Comparison of ENCODE assay signal across 8 cellular contexts in the genomic region with DNA sequence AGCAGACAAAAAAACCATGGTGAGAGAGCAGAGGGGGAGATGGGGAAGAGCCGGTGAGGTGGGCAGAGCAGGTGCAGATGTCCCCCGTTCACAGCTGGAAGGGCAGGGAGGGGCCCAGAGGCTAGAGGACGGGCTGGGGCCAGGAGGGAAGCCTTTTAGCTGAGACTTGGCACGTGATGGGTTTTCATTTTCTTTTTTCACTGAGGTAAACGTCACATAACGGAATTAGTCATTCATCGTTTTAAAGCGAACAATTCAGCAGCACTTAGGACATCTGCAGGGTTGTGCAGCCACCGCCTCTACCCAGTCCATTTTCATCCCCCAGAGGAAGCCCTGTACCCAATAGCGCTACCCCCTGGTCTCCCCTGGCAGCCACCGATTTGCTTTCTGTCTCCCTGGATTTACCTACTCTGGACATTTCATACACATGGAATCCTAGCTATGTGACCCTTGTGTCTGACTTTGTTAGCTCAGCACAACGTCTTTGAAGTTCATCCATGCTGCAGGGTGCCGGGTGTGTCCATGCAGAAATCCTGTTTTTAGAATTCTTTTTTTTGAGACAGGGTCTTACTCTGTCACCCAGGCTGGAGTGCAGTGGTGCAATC. TPM values are rescaled to one million over a fixed set of nuclear protein-coding genes. Genes with fewer than 3 reads are reported as not detected.
A peak's percentile ranks its signal among the peaks of the same experiment; 100 is the strongest.
DNase-seq lines count a peak whose midpoint lies in the region; ATAC-seq and TF ChIP-seq lines count a peak whose summit lies in the region.

No MANE protein-coding gene starts in this region.

- BruUV-seq in Caco-2 (replicated peaks; lab: Mats Ljungman, UMichigan), result no TSS peak
- BruUV-seq in IMR-90 (replicated peaks; lab: Mats Ljungman, UMichigan), result no TSS peak

- no peaks in the 10 kb centered on the region for H4K20me1 ChIP-seq in IMR-90 (ENCODE audit: insufficient read depth, low read length)

- CTCF ChIA-PET in Caco-2 (lab: Charles Lee) (interaction anchor here (0.6 to 1.7 kb wide), 19 partner anchors 10 to 264 kb away, joined by 3 to 44 read pairs (median 5); a partner anchor contains a TSS), IMR-90 (lab: Yijun Ruan, JAX) (interaction anchor here (1.0 to 2.3 kb wide), 5 partner anchors 13 to 313 kb away, joined by 3 to 8 read pairs (median 5); a partner anchor contains a TSS)

- no peaks in the 10 kb centered on the region for H3K36me3 Mint-ChIP-seq in Caco-2 (ENCODE audit: insufficient read depth, unreplicated experiment)

- H2BK20ac ChIP-seq in IMR-90 (ENCODE audit: low read depth, low read length), result no peak overlapping the region

- TF ChIP-seq CTCF in Caco-2 (IDR thresholded peaks at IDR 0.05; ENCODE audit: insufficient read depth in 1 of 2, low read depth in 1 of 2, low read length in 1 of 2, severe bottlenecking in 1 of 2, unreplicated experiment in 1 of 2) (peak; percentile 28 to 71), IMR-90 (conservative IDR thresholded peaks at IDR 0.05; ENCODE audit: low read depth, low read length) (no peak), coronary artery (IDR thresholded peaks at IDR 0.05) (no peak)

- H3K36me3 ChIP-seq in Caco-2 (ENCODE audit: control insufficient read depth, insufficient read depth, low read length), result no peaks in the 10 kb centered on the region
- H3K36me3 ChIP-seq in IMR-90 (ENCODE audit: control insufficient read depth, insufficient read depth, low read length), result no peaks in the 10 kb centered on the region

- no peak overlapping the region for H2BK15ac ChIP-seq in IMR-90 (ENCODE audit: low read depth, low read length)

- DNase-seq in Caco-2, result peak; percentile 84 to 88
- DNase-seq in IMR-90, result peak; percentile 50
- DNase-seq in dermis blood vessel endothelial cell, result peak; percentile 20
- DNase-seq in coronary artery (ENCODE audit: low spot score), result no peak
- no peak for DNase-seq in stimulated activated CD4-positive, alpha-beta T cell treated with anti-CD3 and anti-CD28 coated beads, Interleukin-2, amount 100 ng/mL, for 48 hours
- no peak for DNase-seq in KG1 (lab: John Stamatoyannopoulos, UW)
- no peak for DNase-seq in NCI-H1694 (lab: John Stamatoyannopoulos, UW)

- no peak overlapping the region for H3K14ac ChIP-seq in IMR-90 (replicated peaks; ENCODE audit: low read depth, low read length)

- no peaks in the 10 kb centered on the region for H3K9me1 ChIP-seq in IMR-90 (ENCODE audit: insufficient read depth, low read length)

- no peaks in the 10 kb centered on the region for H3K27me3 ChIP-seq in Caco-2 (replicated peaks; ENCODE audit: control insufficient read depth, insufficient read depth, low read length)
- H3K27me3 ChIP-seq in IMR-90 (ENCODE audit: control insufficient read depth, insufficient read depth, low read length), result peaks cover 14% of the 10 kb centered on the region; the same call in 1 of the 2 replicates

- no peak overlapping the region for H2BK120ac ChIP-seq in IMR-90 (ENCODE audit: low read depth, low read length)

- H3K27ac Mint-ChIP-seq in Caco-2 (ENCODE audit: unreplicated experiment), result peak overlapping the region; percentile 48

- H3K4me1 ChIP-seq in Caco-2 (peaks cover 21% of the 10 kb centered on the region), IMR-90 (ENCODE audit: control insufficient read depth, insufficient read depth, low read length) (no peaks in the 10 kb centered on the region)

- no peak overlapping the region for H4K91ac ChIP-seq in IMR-90 (ENCODE audit: insufficient read depth, low read depth, low read length)

- no peak for TF ChIP-seq RAD21 in IMR-90 (IDR thresholded peaks at IDR 0.05; ENCODE audit: low read length)

- H3K27me3 Mint-ChIP-seq in Caco-2 (ENCODE audit: insufficient read depth, unreplicated experiment), result no peaks in the 10 kb centered on the region

- H3K4me3 ChIP-seq in Caco-2 (ENCODE audit: low read depth, low read length) (no peak overlapping the region), IMR-90 (ENCODE audit: insufficient read depth, low read depth, low read length) (no peak overlapping the region), coronary artery (no peak overlapping the region)

- no peak overlapping the region for H3K4me2 ChIP-seq in IMR-90 (ENCODE audit: low read depth, low read length)

- peak overlapping the region; percentile 77 for H2AFZ ChIP-seq in IMR-90 (replicated peaks; ENCODE audit: low read length, poor library complexity)

- peak; percentile 71 for ATAC-seq in GM19452 (IDR thresholded peaks at IDR 0.05; ENCODE audit: unreplicated experiment)
- peak; percentile 32; the same call in 1 of the 2 replicates for ATAC-seq in IMR-90 (ENCODE audit: low read depth)

- no peak overlapping the region for H3K56ac ChIP-seq in IMR-90 (ENCODE audit: extremely low read depth, insufficient read depth, low read length)

- H3K4ac ChIP-seq in IMR-90 (ENCODE audit: low read depth, low read length), result no peak overlapping the region

- intact Hi-C loops in Caco-2 (cut with micrococcal nuclease; ENCODE audit: unreplicated experiment) (loop anchor here (1.0 to 2.0 kb wide), 3 partner anchors 45 to 103 kb away; a partner anchor contains a TSS), IMR-90 (cut with micrococcal nuclease) (no loop called here)

- H3K4me3 Mint-ChIP-seq in Caco-2 (ENCODE audit: unreplicated experiment), result peak overlapping the region; percentile 28

- no peak overlapping the region for H2AK9ac ChIP-seq in IMR-90 (replicated peaks; ENCODE audit: low read depth, low read length, poor library complexity)

- H4K8ac ChIP-seq in IMR-90 (ENCODE audit: low read depth in 2 of 2, low read length in 2 of 2), result no peak overlapping the region

- no peak overlapping the region for H2AK5ac ChIP-seq in IMR-90 (ENCODE audit: low read depth, low read length)

- H2BK5ac ChIP-seq in IMR-90 (ENCODE audit: low read depth, low read length, poor library complexity, severe bottlenecking), result no peak overlapping the region

- H3K9ac ChIP-seq in IMR-90 (ENCODE audit: low read depth, low read length), result no peak overlapping the region

- TF ChIP-seq POLR2A in IMR-90 (IDR thresholded peaks at IDR 0.05; ENCODE audit: low read depth, low read length), result no peak

- H3K9me3 ChIP-seq in Caco-2, result no peaks in the 10 kb centered on the region
- H3K9me3 ChIP-seq in IMR-90 (ENCODE audit: control insufficient read depth, insufficient read depth, low read length), result no peaks in the 10 kb centered on the region

- H3K18ac ChIP-seq in IMR-90 (ENCODE audit: low read depth, low read length), result no peak overlapping the region

- WGBS in IMR-90 (ENCODE audit: extremely low coverage in 2 of 2, insufficient read length in 1 of 2), 2 experiments, result 12% methylated on average over 9 of the region's 13 CpGs; no CpG with 5 or more reads in 1 of the 2 experiments

- H3K79me1 ChIP-seq in IMR-90 (ENCODE audit: low read depth in 1 of 2, low read length in 2 of 2), result no peaks in the 10 kb centered on the region

- dilution Hi-C loops in IMR-90 (cut with HindIII; ENCODE audit: low sequenced_read_pairs, unreplicated experiment), result no loop called here

- POLR2A ChIA-PET in Caco-2 (lab: Charles Lee), result interaction anchor here (0.6 to 2.2 kb wide), 7 partner anchors 48 to 127 kb away, joined by 3 to 18 read pairs (median 4); a partner anchor contains a TSS
- POLR2A ChIA-PET in IMR-90 (lab: Charles Lee; ENCODE audit: unreplicated experiment), result no interaction called here

- H3K23ac ChIP-seq in IMR-90 (ENCODE audit: low read depth, low read length), result no peak overlapping the region

- peaks cover 7% of the 10 kb centered on the region for H3K4me1 Mint-ChIP-seq in Caco-2 (ENCODE audit: low read depth, unreplicated experiment)

- in situ Hi-C loops in IMR-90 (cut with MboI; ENCODE audit: low sequenced_read_pairs), result loop anchor here (5.0 kb wide), 1 partner anchor 93 kb away; a partner anchor contains a TSS

- no peak overlapping the region for H3K27ac ChIP-seq in IMR-90 (ENCODE audit: insufficient read depth, low read length)
- H3K27ac ChIP-seq in coronary artery, result no peak overlapping the region

- no peak overlapping the region for H4K5ac ChIP-seq in IMR-90 (ENCODE audit: low read depth, low read length)

- H3K9me3 Mint-ChIP-seq in Caco-2 (ENCODE audit: unreplicated experiment), result peaks cover 19% of the 10 kb centered on the region

TF ChIP-seq in IMR-90, 13 proteins besides CTCF, POLR2A, EP300 and RAD21 (continues in another document):
- TF ChIP-seq BHLHE40 (IDR thresholded peaks at IDR 0.05; ENCODE audit: low read depth, low read length) (peak; percentile 64), MAFK (IDR thresholded peaks at IDR 0.05; ENCODE audit: low read depth, low read length) (no peak), FOS (IDR thresholded peaks at IDR 0.05; ENCODE audit: low read depth, low read length) (no peak)

RNA-seq across cellular contexts. Expression of a gene that starts 16.0 kb away (rescaled TPM):
- 42.9 and 46.3 TPM in 2 replicates for total RNA-seq in Caco-2 (2022)
- total RNA-seq in IMR-90 (2012; rRNA removed), result 11.3 and 12.2 TPM in 2 replicates
- polyA plus RNA-seq in IMR-90 (2012; rRNA removed), result 90.9 and 103 TPM in 2 replicates
- polyA plus RNA-seq in IMR-90 (2012; cell fraction: cytosol; rRNA removed), result 111 and 157 TPM in 2 replicates
- 32.4 and 52.8 TPM in 2 replicates for polyA plus RNA-seq in IMR-90 (2012; cell fraction: nucleus; rRNA removed; ENCODE audit: low replicate concordance)
- 63.0 and 77.3 TPM in 2 replicates for total RNA-seq in dermis blood vessel endothelial cell

RNA-seq across cellular contexts. Expression of a gene that starts 16.4 kb away (rescaled TPM):
- 1.4 and 1.5 TPM in 2 replicates for total RNA-seq in Caco-2 (2022)
- total RNA-seq in IMR-90 (2012; rRNA removed), result 0.28 TPM in 1 of 2 replicates, not detected in the other
- 0.49 and 0.53 TPM in 2 replicates for polyA plus RNA-seq in IMR-90 (2012; rRNA removed)
- 0.08 and 0.90 TPM in 2 replicates for polyA plus RNA-seq in IMR-90 (2012; cell fraction: cytosol; rRNA removed)
- 0.50 and 0.85 TPM in 2 replicates for polyA plus RNA-seq in IMR-90 (2012; cell fraction: nucleus; rRNA removed; ENCODE audit: low replicate concordance)
- 0.05 and 0.17 TPM in 2 replicates for total RNA-seq in dermis blood vessel endothelial cell

RNA-seq across cellular contexts. Expression of a gene that starts 27.6 kb away (rescaled TPM):
- 0.91 and 1.6 TPM in 2 replicates for total RNA-seq in Caco-2 (2022)
- not detected in 2 replicates for total RNA-seq in IMR-90 (2012; rRNA removed)
- polyA plus RNA-seq in IMR-90 (2012; rRNA removed), result not detected in 2 replicates
- 0.01 TPM in 1 of 2 replicates, not detected in the other for polyA plus RNA-seq in IMR-90 (2012; cell fraction: cytosol; rRNA removed)
- polyA plus RNA-seq in IMR-90 (2012; cell fraction: nucleus; rRNA removed; ENCODE audit: low replicate concordance), result 0.01 TPM in 1 of 2 replicates, not detected in the other
- 0.05 TPM in 1 of 2 replicates, not detected in the other for total RNA-seq in dermis blood vessel endothelial cell

RNA-seq across cellular contexts. Expression of a gene that starts 41.5 kb away (rescaled TPM):
- total RNA-seq in Caco-2 (2022), result 0.50 and 0.51 TPM in 2 replicates
- total RNA-seq in IMR-90 (2012; rRNA removed), result not detected in 2 replicates
- not detected in 2 replicates for polyA plus RNA-seq in IMR-90 (2012; rRNA removed)
- polyA plus RNA-seq in IMR-90 (2012; cell fraction: cytosol; rRNA removed), result not detected in 2 replicates
- not detected in 2 replicates for polyA plus RNA-seq in IMR-90 (2012; cell fraction: nucleus; rRNA removed; ENCODE audit: low replicate concordance)
- total RNA-seq in dermis blood vessel endothelial cell, result not detected in 2 replicates

RNA-seq across cellular contexts. Expression of a gene that starts 50.7 kb away (rescaled TPM):
- total RNA-seq in Caco-2 (2022) (27.7 and 27.9 TPM in 2 replicates), IMR-90 (2012; rRNA removed) (12.2 and 15.3 TPM in 2 replicates), dermis blood vessel endothelial cell (18.0 and 18.2 TPM in 2 replicates)
- polyA plus RNA-seq in IMR-90 (2012; rRNA removed), result 54.1 and 68.6 TPM in 2 replicates
- polyA plus RNA-seq in IMR-90 (2012; cell fraction: cytosol; rRNA removed), result 48.6 and 171 TPM in 2 replicates
- polyA plus RNA-seq in IMR-90 (2012; cell fraction: nucleus; rRNA removed; ENCODE audit: low replicate concordance), result 32.6 and 78.6 TPM in 2 replicates

Comparison
In these comparisons a context has a peak if more than half of its experiments do, and no peak if none do; other contexts are left out.
1. DNase-seq: peak in Caco-2 (2 of 2), IMR-90 (single experiment) and dermis blood vessel endothelial cell (single experiment); none in coronary artery (single experiment), stimulated activated CD4-positive, alpha-beta T cell treated with anti-CD3 and anti-CD28 coated beads, Interleukin-2, amount 100 ng/mL, for 48 hours (0 of 2), KG1 (single experiment) and NCI-H1694 (single experiment).
2. CTCF ChIP-seq: peak in Caco-2 (2 of 2); none in IMR-90 (single experiment) and coronary artery (single experiment).